Comparison of ENCODE assay signal across 18 cellular contexts in genomic region chr12:66273147-66273546, GRCh38. TPM values are rescaled to one million over a fixed set of nuclear protein-coding genes. Genes with fewer than 3 reads are reported as not detected.
DNase-seq lines count a peak whose midpoint lies in the region; ATAC-seq, FAIRE-seq and TF ChIP-seq lines count a peak whose summit lies in the region.
"Had no signal": no experiment of that assay in that cellular context is flagged by ENCODE, and none has a peak within 500 bp of the region (broad histone marks: within the 10 kb centered on the region; RNA-seq: fewer than 3 reads in every experiment).

No MANE protein-coding gene starts in this region.

- H3K27me3 Mint-ChIP-seq in H9 (ENCODE audit: low read depth) (no peaks in the 10 kb centered on the region), neural progenitor cell (ENCODE audit: insufficient read depth, low read depth) (no peaks in the 10 kb centered on the region)
- H3K27me3 Mint-ChIP-seq in naive thymus-derived CD4-positive, alpha-beta T cell = no peaks in the 10 kb centered on the region
- H3K27me3 Mint-ChIP-seq in activated CD4-positive, alpha-beta memory T cell treated with anti-CD3 and anti-CD28 coated beads for 36 hours = no peaks in the 10 kb centered on the region
- H3K27me3 Mint-ChIP-seq in natural killer cell treated with Interleukin-12 subunit alpha and Interleukin-12 subunit beta and Interleukin-15 and Interleukin-18, amount 100 ng/mL, for 72 hours = peaks cover 0 to 2% of the 10 kb centered on the region in 2 donors
- H3K27me3 Mint-ChIP-seq: CD4-positive, alpha-beta memory T cell had no signal

- H3K79me1 ChIP-seq in H9 (ENCODE audit: insufficient read depth, low read depth, low read length, poor library complexity, severe bottlenecking) (no peaks in the 10 kb centered on the region), H1 (ENCODE audit: low read depth, low read length) (no peaks in the 10 kb centered on the region)

- H2BK120ac ChIP-seq in H9 (ENCODE audit: low read depth, low read length, poor library complexity, severe bottlenecking) (no peak overlapping the region), H1 (replicated peaks; ENCODE audit: low read depth, low read length) (no peak overlapping the region)

- no peak; a peak in 1 of 4 replicates for TF ChIP-seq RAD21 in H1 (IDR thresholded peaks at IDR 0.05 in 1 of 2, conservative IDR thresholded peaks at IDR 0.05 in 1 of 2; ENCODE audit: low read depth in 2 of 2, low read length in 2 of 2)

- no peaks in the 10 kb centered on the region for H3K23me2 ChIP-seq in H9 (ENCODE audit: insufficient read length, low read depth, low read length, poor library complexity, severe bottlenecking)
- H3K23me2 ChIP-seq in H1 (ENCODE audit: low read depth, low read length) = no peaks in the 10 kb centered on the region

- no peak overlapping the region for H4K5ac ChIP-seq in H9 (ENCODE audit: insufficient read length, low read depth, low read length)
- no peak overlapping the region for H4K5ac ChIP-seq in H1 (ENCODE audit: insufficient read length, low read depth, low read length)

- TF ChIP-seq EP300 in H1 (IDR thresholded peaks at IDR 0.05; ENCODE audit: borderline replicate concordance in 1 of 2, low read depth in 2 of 2, low read length in 2 of 2) = no peak

- no peak for ATAC-seq in naive thymus-derived CD4-positive, alpha-beta T cell
- no peak for ATAC-seq in natural killer cell treated with Interleukin-12 subunit alpha and Interleukin-12 subunit beta and Interleukin-15 and Interleukin-18, amount 100 ng/mL, for 72 hours
- ATAC-seq: A549, HCT116 had no signal

- H3K18ac ChIP-seq in H9 (ENCODE audit: insufficient read length, low read depth, low read length) (no peak overlapping the region), H1 (ENCODE audit: extremely low read depth, low read length) (no peak overlapping the region)

- peaks cover 0 to 3% of the 10 kb centered on the region in 2 experiments; a peak in 2 of 5 replicates for H3K9me3 Mint-ChIP-seq in H9
- no peaks in the 10 kb centered on the region for H3K9me3 Mint-ChIP-seq in neural progenitor cell
- no peaks in the 10 kb centered on the region for H3K9me3 Mint-ChIP-seq in naive thymus-derived CD4-positive, alpha-beta T cell
- no peaks in the 10 kb centered on the region for H3K9me3 Mint-ChIP-seq in activated CD4-positive, alpha-beta memory T cell treated with anti-CD3 and anti-CD28 coated beads for 36 hours
- H3K9me3 Mint-ChIP-seq in natural killer cell treated with Interleukin-12 subunit alpha and Interleukin-12 subunit beta and Interleukin-15 and Interleukin-18, amount 100 ng/mL, for 72 hours = no peaks in the 10 kb centered on the region
- H3K9me3 Mint-ChIP-seq: CD4-positive, alpha-beta memory T cell had no signal

- H4K91ac ChIP-seq in H9 (ENCODE audit: insufficient read length, low read depth, low read length) (no peak overlapping the region), H1 (replicated peaks; ENCODE audit: insufficient read length, low read length) (no peak overlapping the region)

- H3K4me3 ChIP-seq in H1 (ENCODE audit: extremely low read depth in 1 of 4, insufficient read depth in 2 of 4, low read depth in 3 of 4, low read length in 4 of 4) = no peak overlapping the region
- no peak overlapping the region for H3K4me3 ChIP-seq in neural progenitor cell
- no peak overlapping the region for H3K4me3 ChIP-seq in naive thymus-derived CD4-positive, alpha-beta T cell (ENCODE audit: low read length)
- H3K4me3 ChIP-seq: A549 had no signal

- no peak overlapping the region for H3T11ph ChIP-seq in H9 (ENCODE audit: low read length)

- no peaks in the 10 kb centered on the region for H3K36me3 Mint-ChIP-seq in H9 (ENCODE audit: insufficient read depth in 1 of 3, low read depth in 3 of 3)
- no peaks in the 10 kb centered on the region for H3K36me3 Mint-ChIP-seq in neural progenitor cell
- H3K36me3 Mint-ChIP-seq in naive thymus-derived CD4-positive, alpha-beta T cell = peaks cover 0 to 2% (median 0%) of the 10 kb centered on the region in 5 donors
- H3K36me3 Mint-ChIP-seq in activated CD4-positive, alpha-beta memory T cell treated with anti-CD3 and anti-CD28 coated beads for 36 hours = no peaks in the 10 kb centered on the region
- no peaks in the 10 kb centered on the region for H3K36me3 Mint-ChIP-seq in natural killer cell treated with Interleukin-12 subunit alpha and Interleukin-12 subunit beta and Interleukin-15 and Interleukin-18, amount 100 ng/mL, for 72 hours
- H3K36me3 Mint-ChIP-seq: CD4-positive, alpha-beta memory T cell had no signal

- no CpG with 5 or more reads among the region's 1 CpG for WGBS in H9 (ENCODE audit: extremely low coverage, insufficient read length, low lambda C conversion rate)
- WGBS in H1 (ENCODE audit: extremely low coverage in 1 of 2, insufficient coverage in 1 of 2, insufficient read length in 1 of 2, insufficient replicate concordance in 2 of 2, low coverage in 1 of 2, low lambda C conversion rate in 2 of 2, missing lambda C conversion rate in 1 of 2), 2 experiments = 81% methylated on average over 1 of the region's 1 CpG; no CpG with 5 or more reads in 1 of the 2 experiments

- no peak for TF ChIP-seq POLR2A in H1 (IDR thresholded peaks at IDR 0.05; ENCODE audit: control extremely low read depth in 1 of 2, low read depth in 2 of 2, low read length in 2 of 2)

- no peaks in the 10 kb centered on the region for H3K27me3 ChIP-seq in H9 (ENCODE audit: insufficient read depth, low read length)
- no peaks in the 10 kb centered on the region for H3K27me3 ChIP-seq in H1 (replicated peaks in 1 of 4; ENCODE audit: control insufficient read depth in 3 of 4, extremely low read depth in 1 of 4, insufficient read depth in 3 of 4, low read length in 3 of 4)
- H3K27me3 ChIP-seq in neural progenitor cell = no peaks in the 10 kb centered on the region
- no peaks in the 10 kb centered on the region for H3K27me3 ChIP-seq in naive thymus-derived CD4-positive, alpha-beta T cell (ENCODE audit: control insufficient read depth in 2 of 2, insufficient read depth in 2 of 2, low read length in 2 of 2)
- H3K27me3 ChIP-seq: BE2C had no signal

- no peaks in the 10 kb centered on the region for H3K36me3 ChIP-seq in H1 (ENCODE audit: control insufficient read depth in 2 of 4, insufficient read depth in 4 of 4, low read length in 3 of 4)
- no peaks in the 10 kb centered on the region for H3K36me3 ChIP-seq in neural progenitor cell
- H3K36me3 ChIP-seq in naive thymus-derived CD4-positive, alpha-beta T cell (ENCODE audit: control insufficient read depth in 2 of 3, insufficient read depth in 3 of 3, low read length in 3 of 3) = no peaks in the 10 kb centered on the region
- H3K36me3 ChIP-seq: BE2C had no signal

- peaks cover 5% of the 10 kb centered on the region for H3F3A ChIP-seq in neural progenitor cell (ENCODE audit: low read depth)

- H3K14ac ChIP-seq in H9 (ENCODE audit: insufficient read depth, low read length) (no peak overlapping the region), H1 (ENCODE audit: insufficient read length) (no peak overlapping the region)

- H3K9me3 ChIP-seq in H9 (ENCODE audit: control insufficient read depth, low read depth, low read length) (no peaks in the 10 kb centered on the region), H1 (ENCODE audit: insufficient read depth in 2 of 2, low read depth in 1 of 2, low read length in 1 of 2) (no peaks in the 10 kb centered on the region), neural progenitor cell (ENCODE audit: low read depth) (no peaks in the 10 kb centered on the region)
- H3K9me3 ChIP-seq in naive thymus-derived CD4-positive, alpha-beta T cell (ENCODE audit: control insufficient read depth in 2 of 3, low read length in 3 of 3) = no peaks in the 10 kb centered on the region
- H3K9me3 ChIP-seq: A549, BE2C had no signal

- H2AK5ac ChIP-seq in H9 (ENCODE audit: insufficient read length, low read length) (no peak overlapping the region), H1 (ENCODE audit: low read depth, low read length) (0 out of 2 replicates have a peak overlapping the region, but pooled peaks have one; percentile 11)

- H3K56ac ChIP-seq in H9 (ENCODE audit: insufficient read length, low read depth, low read length) (no peak overlapping the region), H1 (replicated peaks; ENCODE audit: insufficient read length, low read depth, low read length) (no peak overlapping the region)

- H3K27ac ChIP-seq in H9 (ENCODE audit: insufficient read length, low read depth, low read length) (peak overlapping the region; percentile 59), H1 (ENCODE audit: low read depth, low read length) (no peak overlapping the region), neural progenitor cell (no peak overlapping the region)
- no peak overlapping the region for H3K27ac ChIP-seq in naive thymus-derived CD4-positive, alpha-beta T cell (ENCODE audit: low read depth, low read length)
- H3K27ac ChIP-seq: A549, C4-2B, HL-60 had no signal

- H2BK5ac ChIP-seq in H9 (ENCODE audit: insufficient read length, low read length) (no peak overlapping the region), H1 (ENCODE audit: low read depth, low read length) (0 out of 2 replicates have a peak overlapping the region, but pooled peaks have one; percentile 55)

- peak; percentile 52 for FAIRE-seq in H1 (lab: Jason Lieb, UNC)
- FAIRE-seq: A549, G401.6, GM12891 had no signal

- CTCF ChIA-PET in H1 (lab: Charles Lee; ENCODE audit: partially characterized antibody) = interaction anchor here (0.9 to 2.2 kb wide), 5 partner anchors 21 to 588 kb away, joined by 3 to 9 read pairs (median 3); partner anchors contain the start of gene TMBIM4
- CTCF ChIA-PET in naive thymus-derived CD4-positive, alpha-beta T cell (lab: Charles Lee) = interaction anchor here (0.7 to 3.3 kb wide), 6 partner anchors 10 to 135 kb away, joined by 3 to 21 read pairs (median 3); no protein-coding TSS in a partner anchor
- CTCF ChIA-PET in activated CD4-positive, alpha-beta memory T cell treated with anti-CD3 and anti-CD28 coated beads for 36 hours (lab: Charles Lee) = interaction anchor here (1.6 to 4.1 kb wide), 2 partner anchors 136 to 142 kb away, joined by 3 to 53 read pairs; partner anchors contain the start of gene LLPH

- H3K4me3 Mint-ChIP-seq in H9 (no peak overlapping the region), neural progenitor cell (no peak overlapping the region)
- no peak overlapping the region for H3K4me3 Mint-ChIP-seq in naive thymus-derived CD4-positive, alpha-beta T cell
- no peak overlapping the region for H3K4me3 Mint-ChIP-seq in activated CD4-positive, alpha-beta memory T cell treated with anti-CD3 and anti-CD28 coated beads for 36 hours
- H3K4me3 Mint-ChIP-seq in natural killer cell treated with Interleukin-12 subunit alpha and Interleukin-12 subunit beta and Interleukin-15 and Interleukin-18, amount 100 ng/mL, for 72 hours = no peak overlapping the region
- H3K4me3 Mint-ChIP-seq: CD4-positive, alpha-beta memory T cell had no signal

- POLR2A ChIA-PET in H1 (lab: Charles Lee; ENCODE audit: partially characterized antibody) = interaction anchor here (1.1 kb wide), 1 partner anchor 29 kb away, joined by 3 read pairs; the partner anchor contains the start of gene HELB
- POLR2A ChIA-PET in naive thymus-derived CD4-positive, alpha-beta T cell (lab: Charles Lee) = no interaction called here
- POLR2A ChIA-PET in activated CD4-positive, alpha-beta memory T cell treated with anti-CD3 and anti-CD28 coated beads for 36 hours (lab: Charles Lee) = no interaction called here

- H3K4me2 ChIP-seq in H9 (ENCODE audit: insufficient read depth, insufficient read length, low read length) (no peak overlapping the region), H1 (ENCODE audit: insufficient read depth in 1 of 2, low read depth in 2 of 2, low read length in 2 of 2) (no peak overlapping the region), neural progenitor cell (no peak overlapping the region)
- H3K4me2 ChIP-seq: A549 had no signal

- peaks cover 13 to 15% of the 10 kb centered on the region in 2 experiments for H3K4me1 Mint-ChIP-seq in H9
- no peaks in the 10 kb centered on the region for H3K4me1 Mint-ChIP-seq in neural progenitor cell
- H3K4me1 Mint-ChIP-seq in naive thymus-derived CD4-positive, alpha-beta T cell = peaks cover 4 to 38% (median 21%) of the 10 kb centered on the region in 7 donors
- H3K4me1 Mint-ChIP-seq in activated CD4-positive, alpha-beta memory T cell treated with anti-CD3 and anti-CD28 coated beads for 36 hours (ENCODE audit: low read depth) = peaks cover 14% of the 10 kb centered on the region
- H3K4me1 Mint-ChIP-seq in natural killer cell treated with Interleukin-12 subunit alpha and Interleukin-12 subunit beta and Interleukin-15 and Interleukin-18, amount 100 ng/mL, for 72 hours (ENCODE audit: low read depth in 2 of 2) = peaks cover 4 to 12% of the 10 kb centered on the region in 2 donors

- H3K27ac Mint-ChIP-seq in H9 = peak overlapping the region in 2 of 3 experiments; percentile 41 to 54; a peak in 3 of 7 replicates
- no peak overlapping the region for H3K27ac Mint-ChIP-seq in neural progenitor cell
- H3K27ac Mint-ChIP-seq in naive thymus-derived CD4-positive, alpha-beta T cell = peak overlapping the region in 1 of 9 donors; percentile 54
- no peak overlapping the region for H3K27ac Mint-ChIP-seq in activated CD4-positive, alpha-beta memory T cell treated with anti-CD3 and anti-CD28 coated beads for 36 hours
- H3K27ac Mint-ChIP-seq in natural killer cell treated with Interleukin-12 subunit alpha and Interleukin-12 subunit beta and Interleukin-15 and Interleukin-18, amount 100 ng/mL, for 72 hours = no peak overlapping the region
- H3K27ac Mint-ChIP-seq: CD4-positive, alpha-beta memory T cell had no signal

- H2BK12ac ChIP-seq in H9 (ENCODE audit: insufficient read length, low read depth, low read length) (no peak overlapping the region), H1 (ENCODE audit: low read depth, low read length) (peak overlapping the region; percentile 92; the same call in 1 of the 2 replicates)

- H2BK20ac ChIP-seq in H9 (ENCODE audit: low read depth, low read length, poor library complexity, severe bottlenecking) (no peak overlapping the region), H1 (ENCODE audit: low read length) (0 out of 2 replicates have a peak overlapping the region, but pooled peaks have one; percentile 8)

- no peak overlapping the region for H4K8ac ChIP-seq in H9 (replicated peaks; ENCODE audit: insufficient read length, low read depth, low read length)
- H4K8ac ChIP-seq in H1 (ENCODE audit: extremely low read depth, insufficient read depth, low read length) = no peak overlapping the region

- H2BK15ac ChIP-seq in H9 (ENCODE audit: low read depth, low read length) = no peak overlapping the region
- H2BK15ac ChIP-seq in H1 (ENCODE audit: low read length) = no peak overlapping the region

- intact Hi-C loops in naive thymus-derived CD4-positive, alpha-beta T cell (cut with micrococcal nuclease) = loop anchor here in 1 of 2 donors (10.0 kb wide), 1 partner anchor 592 kb away; no protein-coding TSS in a partner anchor
- intact Hi-C loops in activated CD4-positive, alpha-beta memory T cell treated with anti-CD3 and anti-CD28 coated beads for 36 hours (cut with micrococcal nuclease) = no loop called here

- H3K79me2 ChIP-seq in H9 (ENCODE audit: insufficient read depth, low read length) (no peaks in the 10 kb centered on the region), H1 (ENCODE audit: control insufficient read depth in 1 of 2, insufficient read depth in 2 of 2, low read length in 2 of 2) (no peaks in the 10 kb centered on the region), neural progenitor cell (ENCODE audit: low read depth) (no peaks in the 10 kb centered on the region)

- TF ChIP-seq CTCF in H9 (conservative IDR thresholded peaks at IDR 0.05) (no peak; the same call in 2 of the 3 replicates), H1 (IDR thresholded peaks at IDR 0.05; ENCODE audit: control extremely low read depth in 1 of 3, insufficient read depth in 1 of 3, low read depth in 1 of 3, low read length in 3 of 3) (no peak), neural progenitor cell (IDR thresholded peaks at IDR 0.05) (no peak)

- H2AFZ ChIP-seq in H9 (ENCODE audit: low read length) = no peak overlapping the region
- H2AFZ ChIP-seq in H1 (ENCODE audit: low read length) = 0 out of 2 replicates have a peak overlapping the region, but pooled peaks have one; percentile 10
- H2AFZ ChIP-seq in neural progenitor cell (replicated peaks) = peak overlapping the region; percentile 27

- peaks cover 3% of the 10 kb centered on the region; the same call in 1 of the 2 replicates for H3K4me1 ChIP-seq in H9 (ENCODE audit: insufficient read depth, low read length)
- H3K4me1 ChIP-seq in H1 (replicated peaks in 1 of 4; ENCODE audit: control insufficient read depth in 3 of 4, insufficient read depth in 4 of 4, low read length in 3 of 4) = peaks cover 0 to 4% (median 1%) of the 10 kb centered on the region in 4 experiments; a peak in 2 of 7 replicates
- peaks cover 3% of the 10 kb centered on the region for H3K4me1 ChIP-seq in neural progenitor cell
- H3K4me1 ChIP-seq in naive thymus-derived CD4-positive, alpha-beta T cell (ENCODE audit: control insufficient read depth in 2 of 2, insufficient read depth in 2 of 2, low read length in 2 of 2) = peaks cover 0 to 13% of the 10 kb centered on the region in 2 donors
- H3K4me1 ChIP-seq: A549, BE2C had no signal

- no peak overlapping the region for H3K23ac ChIP-seq in H9 (ENCODE audit: insufficient read length, low read depth, low read length)
- H3K23ac ChIP-seq in H1 (ENCODE audit: insufficient read length) = no peak overlapping the region

- H3K4ac ChIP-seq in H9 (ENCODE audit: low read depth, low read length) (no peak overlapping the region), H1 (replicated peaks; ENCODE audit: insufficient read length, low read depth, low read length) (no peak overlapping the region)

- DNase-seq in H9 = no peak
- DNase-seq in RPMI7951 (ENCODE audit: low read depth) = peak; percentile 6
- no peak for DNase-seq in H1 (ENCODE audit: low read depth in 1 of 2, low spot score in 2 of 2)
- no peak for DNase-seq in neural progenitor cell (ENCODE audit: low spot score)
- DNase-seq in naive thymus-derived CD4-positive, alpha-beta T cell = no peak
- no peak for DNase-seq in activated CD4-positive, alpha-beta memory T cell treated with anti-CD3 and anti-CD28 coated beads for 36 hours
- DNase-seq in natural killer cell treated with Interleukin-12 subunit alpha and Interleukin-12 subunit beta and Interleukin-15 and Interleukin-18, amount 100 ng/mL, for 72 hours (ENCODE audit: low spot score) = no peak
- DNase-seq: BE2C; CD4-positive, alpha-beta memory T cell; DMS79; EL; IMR-90 had no signal

- H4K20me1 ChIP-seq in H9 (ENCODE audit: control insufficient read depth, insufficient read depth, insufficient read length) (no peaks in the 10 kb centered on the region), H1 (replicated peaks in 1 of 2; ENCODE audit: control insufficient read depth in 1 of 2, insufficient read depth in 2 of 2, low read length in 2 of 2) (no peaks in the 10 kb centered on the region), neural progenitor cell (ENCODE audit: low read depth) (no peaks in the 10 kb centered on the region)

- no peak overlapping the region for H3K9ac ChIP-seq in H9 (ENCODE audit: extremely low read depth, insufficient read length, low read length)
- H3K9ac ChIP-seq in H1 (replicated peaks in 1 of 4; ENCODE audit: extremely low read depth in 1 of 4, low read depth in 3 of 4, low read length in 3 of 4) = no peak overlapping the region
- H3K9ac ChIP-seq in neural progenitor cell = no peak overlapping the region

RNA-seq across cellular contexts. Expression of gene HELB, which starts 29.1 kb away (rescaled TPM):
- 10.2 and 10.7 TPM in 2 replicates for total RNA-seq in H9 (2021)
- 2.4 and 2.6 TPM in 2 replicates for total RNA-seq in RPMI7951 (2014; rRNA removed; shearing (Covaris generic))
- total RNA-seq in H1 (2021; fragmentation: NEBNext Ultra II Directional; extraction: Animal tissue kit (Norgen Biotek cat#: 25700)) = 6.5 and 7.6 TPM in 2 replicates
- polyA plus RNA-seq in H1 (2011; rRNA removed) = 1.4 and 1.8 TPM in 2 replicates
- polyA plus RNA-seq in H1 (2011; cell fraction: cytosol; rRNA removed) = 1.8 TPM
- 2.0 TPM for polyA plus RNA-seq in H1 (2011; cell fraction: nucleus; rRNA removed)
- 1.1 to 2.3 TPM (median 1.5 TPM) in 4 replicates for polyA plus RNA-seq in H1 (2012, experiment 1 of 2)
- 0.08 TPM for polyA plus RNA-seq in H1 (2012, experiment 2 of 2)
- 2.3 TPM for polyA plus RNA-seq in H1 (2013, experiment 1 of 2)
- polyA plus RNA-seq in H1 (2013, experiment 2 of 2) = 2.2 TPM
- polyA minus RNA-seq in H1 (2011; rRNA and poly(A)+ RNA removed) = 6.8 and 8.2 TPM in 2 replicates
- polyA minus RNA-seq in H1 (2011; cell fraction: cytosol; rRNA and poly(A)+ RNA removed) = 3.5 TPM
- polyA minus RNA-seq in H1 (2011; cell fraction: nucleus; rRNA and poly(A)+ RNA removed) = 17.4 TPM
- total RNA-seq in neural progenitor cell (ENCODE audit: low replicate concordance) = 4.6 and 10.7 TPM in 2 replicates
- total RNA-seq in naive thymus-derived CD4-positive, alpha-beta T cell = 10 to 100 TPM; 47.9 to 59.2 (median 54.0) TPM
- 10 to 100 TPM; 29.6 to 43.0 TPM for polyA plus RNA-seq in naive thymus-derived CD4-positive, alpha-beta T cell
- total RNA-seq in activated CD4-positive, alpha-beta memory T cell treated with anti-CD3 and anti-CD28 coated beads for 36 hours = 10 to 100 TPM; 20.8 to 21.8 TPM
- 10 to 100 TPM; 26.2 to 30.7 TPM for total RNA-seq in natural killer cell treated with Interleukin-12 subunit alpha and Interleukin-12 subunit beta and Interleukin-15 and Interleukin-18, amount 100 ng/mL, for 72 hours

Comparison
In these comparisons a context has a peak if more than half of its experiments do, and no peak if none do; other contexts are left out.
1. H3K27ac Mint-ChIP-seq: peak in H9 (2 of 3); none in neural progenitor cell (single experiment), activated CD4-positive, alpha-beta memory T cell treated with anti-CD3 and anti-CD28 coated beads for 36 hours (single experiment) and natural killer cell treated with Interleukin-12 subunit alpha and Interleukin-12 subunit beta and Interleukin-15 and Interleukin-18, amount 100 ng/mL, for 72 hours (0 of 2).